Comparison of ENCODE assay signal across 1 cellular context in genomic region chr5:53560506-53561191, GRCh38.
A peak's percentile ranks its signal among the peaks of the same experiment; 100 is the strongest.
TF ChIP-seq lines count a peak whose summit lies in the region.

TSS of gene NDUFS4 (plus strand) at chr5:53560639. CDS start at chr5:53560663, 24 bp downstream.

TF ChIP-seq in HepG2, 621 proteins besides CTCF, POLR2A, EP300 and RAD21 (continued from another document and continues in another):
- no peak for TF ChIP-seq ZNF569 (CRISPR knock-in tag; IDR thresholded peaks at IDR 0.05; ENCODE audit: borderline replicate concordance)
- TF ChIP-seq SALL2 (CRISPR knock-in tag; IDR thresholded peaks at IDR 0.05) = peak; percentile 73
- no peak; the same call in 1 of the 2 replicates for TF ChIP-seq ELF4 (CRISPR knock-in tag; IDR thresholded peaks at IDR 0.05; ENCODE audit: borderline replicate concordance)
- peak in 1 of 2 experiments; percentile 81; a peak in 1 of 4 replicates for TF ChIP-seq KLF16 (CRISPR knock-in tag; IDR thresholded peaks at IDR 0.05)
- peak; percentile 31; the same call in 1 of the 2 replicates for TF ChIP-seq ZNF503 (CRISPR knock-in tag; IDR thresholded peaks at IDR 0.05)
- TF ChIP-seq ZNF407 (CRISPR knock-in tag; IDR thresholded peaks at IDR 0.05; ENCODE audit: not compliant biosample characterization) = peak; percentile 87
- no peak for TF ChIP-seq NFIC (IDR thresholded peaks at IDR 0.05; ENCODE audit: low read length)
- TF ChIP-seq ZNF644 (CRISPR knock-in tag; IDR thresholded peaks at IDR 0.05; ENCODE audit: low read depth) = peak; percentile 87
- TF ChIP-seq ATF4 (CRISPR knock-in tag; IDR thresholded peaks at IDR 0.05) = peak in 1 of 2 experiments; percentile 77; a peak in 2 of 4 replicates
- TF ChIP-seq HBP1 (CRISPR knock-in tag; IDR thresholded peaks at IDR 0.05; ENCODE audit: low read depth) = no peak
- TF ChIP-seq MLLT10 (CRISPR knock-in tag; IDR thresholded peaks at IDR 0.05) = no peak
- TF ChIP-seq SRSF4 (IDR thresholded peaks at IDR 0.05; ENCODE audit: low read depth, low read length, poor library complexity, severe bottlenecking) = no peak
- TF ChIP-seq NFKB2 (CRISPR knock-in tag; IDR thresholded peaks at IDR 0.05; ENCODE audit: borderline replicate concordance) = peak; percentile 88; the same call in 1 of the 2 replicates
- TF ChIP-seq ZBTB3 (CRISPR knock-in tag; IDR thresholded peaks at IDR 0.05; ENCODE audit: borderline replicate concordance, low read depth) = no peak
- no peak for TF ChIP-seq ZBTB1 (CRISPR knock-in tag; IDR thresholded peaks at IDR 0.05; ENCODE audit: borderline replicate concordance)
- peak; percentile 80; the same call in 1 of the 2 replicates for TF ChIP-seq ZNF605 (CRISPR knock-in tag; IDR thresholded peaks at IDR 0.05)
- TF ChIP-seq ZNF546 (CRISPR knock-in tag; conservative IDR thresholded peaks at IDR 0.05) = 0 out of 2 replicates have a peak, but pooled peaks have one; percentile 51
- TF ChIP-seq ZBTB39 (CRISPR knock-in tag; IDR thresholded peaks at IDR 0.05) = no peak
- no peak for TF ChIP-seq ZNF101 (CRISPR knock-in tag; IDR thresholded peaks at IDR 0.05; ENCODE audit: borderline replicate concordance, low read depth)
- TF ChIP-seq RNF219 (CRISPR knock-in tag; IDR thresholded peaks at IDR 0.05) = no peak
- no peak for TF ChIP-seq PTBP1 (IDR thresholded peaks at IDR 0.05; ENCODE audit: low read depth, low read length, poor library complexity, severe bottlenecking)
- peak; percentile 60; the same call in 1 of the 2 replicates for TF ChIP-seq TARDBP (CRISPR knock-in tag; IDR thresholded peaks at IDR 0.05)
- peak; percentile 75; the same call in 1 of the 2 replicates for TF ChIP-seq IRF9 (CRISPR knock-in tag; IDR thresholded peaks at IDR 0.05; ENCODE audit: borderline replicate concordance)
- TF ChIP-seq PHF21A (CRISPR knock-in tag; IDR thresholded peaks at IDR 0.05) = peak; percentile 66; the same call in 1 of the 2 replicates
- no peak for TF ChIP-seq TOPORS (CRISPR knock-in tag; IDR thresholded peaks at IDR 0.05)
- no peak for TF ChIP-seq AFF4 (CRISPR knock-in tag; IDR thresholded peaks at IDR 0.05)
- 0 out of 2 replicates have a peak, but pooled peaks have one; percentile 59 for TF ChIP-seq ZFP1 (CRISPR knock-in tag; IDR thresholded peaks at IDR 0.05)
- TF ChIP-seq PHF20 (CRISPR knock-in tag; IDR thresholded peaks at IDR 0.05) = peak; percentile 84
- TF ChIP-seq SP4 (CRISPR knock-in tag; IDR thresholded peaks at IDR 0.05) = 0 out of 2 replicates have a peak, but pooled peaks have one; percentile 23
- peak; percentile 65; the same call in 1 of the 2 replicates for TF ChIP-seq ZBTB26 (CRISPR knock-in tag; IDR thresholded peaks at IDR 0.05; ENCODE audit: borderline replicate concordance)
- no peak for TF ChIP-seq TRIM24 (CRISPR knock-in tag; IDR thresholded peaks at IDR 0.05)
- no peak for TF ChIP-seq SMARCE1 (IDR thresholded peaks at IDR 0.05; ENCODE audit: borderline replicate concordance)
